13 cellular contexts compared by ENCODE assay signal in genomic region chr3:128080323-128080898, GRCh38. TPM values are rescaled to one million over a fixed set of nuclear protein-coding genes. Genes with fewer than 3 reads are reported as not detected.
DNase-seq lines count a peak whose midpoint lies in the region; ATAC-seq, FAIRE-seq and TF ChIP-seq lines count a peak whose summit lies in the region.
"Had no signal": no experiment of that assay in that cellular context is flagged by ENCODE, and none has a peak within 500 bp of the region (broad histone marks: within the 10 kb centered on the region; RNA-seq: fewer than 3 reads in every experiment).

No MANE protein-coding gene starts in this region.

- TF ChIP-seq CTCF in endodermal cell (conservative IDR thresholded peaks at IDR 0.05) (no peak), mucosa of descending colon (IDR thresholded peaks at IDR 0.05) (no peak)

- H3K4me3 Mint-ChIP-seq in endodermal cell: no peak overlapping the region
- H3K4me3 Mint-ChIP-seq: memory B cell had no signal

- FAIRE-seq in RCC 7860 (lab: Jason Lieb, UNC) (peak; percentile 99), GM12892 (lab: Jason Lieb, UNC) (no peak)
- FAIRE-seq: frontal cortex had no signal

- no peaks in the 10 kb centered on the region for H3K4me1 Mint-ChIP-seq in endodermal cell
- H3K4me1 Mint-ChIP-seq: memory B cell had no signal

- no peaks in the 10 kb centered on the region for H3K27me3 ChIP-seq in endodermal cell (ENCODE audit: control insufficient read depth, insufficient read depth, low read length, poor library complexity, severe bottlenecking)
- H3K27me3 ChIP-seq: tibial nerve had no signal

- H3K36me3 ChIP-seq in endodermal cell (ENCODE audit: control insufficient read depth, insufficient read depth, low read length) (peaks cover 38% of the 10 kb centered on the region), mucosa of descending colon (ENCODE audit: low read depth) (no peaks in the 10 kb centered on the region)

- H3K36me3 Mint-ChIP-seq in endodermal cell (ENCODE audit: low read depth): peaks cover 52% of the 10 kb centered on the region

- intact Hi-C loops in mucosa of descending colon (cut with DNase I, micrococcal nuclease): no loop called here

- ATAC-seq in HG03432 (IDR thresholded peaks at IDR 0.05; ENCODE audit: unreplicated experiment): no peak
- ATAC-seq in mucosa of descending colon: no peak

- DNase-seq in GM04503 (ENCODE audit: low read depth) (peak; percentile 72), RCC 7860 (ENCODE audit: low spot score) (peak; percentile 96), endodermal cell (peak; percentile 12), non-pigmented ciliary epithelial cell (ENCODE audit: low read depth) (peak; percentile 87), GM12892 (ENCODE audit: insufficient read length) (no peak), mucosa of descending colon (no peak)
- DNase-seq: amygdala, NCI-H1092 treated with DMSO at 0.1 percent for 48 hours, retina had no signal

- H3K27me3 Mint-ChIP-seq in endodermal cell (ENCODE audit: insufficient read depth): peaks cover 14% of the 10 kb centered on the region
- H3K27me3 Mint-ChIP-seq: memory B cell had no signal

- whole genome bisulfite sequencing in endodermal cell (ENCODE audit: insufficient coverage in 1 of 2, insufficient read length in 1 of 2), 2 experiments: 95% methylated on average over 5 to 6 of the region's 6 CpGs

- no peaks in the 10 kb centered on the region for H3K9me3 Mint-ChIP-seq in endodermal cell
- H3K9me3 Mint-ChIP-seq: memory B cell had no signal

- no peak overlapping the region for H3K27ac ChIP-seq in endodermal cell (ENCODE audit: low read depth, low read length)
- H3K27ac ChIP-seq: tibial nerve had no signal

- H3K4me1 ChIP-seq in endodermal cell (ENCODE audit: control insufficient read depth, insufficient read depth, low read length): peaks cover 3% of the 10 kb centered on the region
- peaks cover 24% of the 10 kb centered on the region for H3K4me1 ChIP-seq in mucosa of descending colon (ENCODE audit: low read depth)

- H3K27ac Mint-ChIP-seq in endodermal cell: no peak overlapping the region
- H3K27ac Mint-ChIP-seq: memory B cell had no signal

- H3K9ac ChIP-seq in endodermal cell (ENCODE audit: extremely low read depth, low read length, poor library complexity, severe bottlenecking): no peak overlapping the region

- H3K9me3 ChIP-seq in endodermal cell (ENCODE audit: control insufficient read depth, low read length) (no peaks in the 10 kb centered on the region), mucosa of descending colon (no peaks in the 10 kb centered on the region)
- H3K9me3 ChIP-seq: tibial nerve had no signal

- no peak overlapping the region for H3K4me3 ChIP-seq in endodermal cell (ENCODE audit: low read length)
- no peak overlapping the region for H3K4me3 ChIP-seq in mucosa of descending colon
- H3K4me3 ChIP-seq: tibial nerve had no signal

- no peak for TF ChIP-seq POLR2A in GM12892 (IDR thresholded peaks at IDR 0.05; ENCODE audit: low read depth, low read length)

RNA-seq across cellular contexts. Expression of gene SEC61A1, which starts 28.2 kb away (rescaled TPM):
- total RNA-seq in endodermal cell: 100 to 1,000 TPM; 152 to 174 TPM
- 127 TPM for polyA plus RNA-seq in endodermal cell (2013, experiment 1 of 2)
- 122 TPM for polyA plus RNA-seq in endodermal cell (2013, experiment 2 of 2)
- polyA plus RNA-seq in GM12892 (2012; ENCODE audit: missing spikeins): 53.7 TPM
- 100 to 1,000 TPM; 111 to 159 (median 116) TPM for total RNA-seq in mucosa of descending colon

RNA-seq across cellular contexts. Expression of gene RUVBL1, which starts 43.2 kb away (rescaled TPM):
- 10 to 100 TPM; 81.2 to 91.1 TPM for total RNA-seq in endodermal cell
- polyA plus RNA-seq in endodermal cell (2013, experiment 1 of 2): 95.6 TPM
- 92.5 TPM for polyA plus RNA-seq in endodermal cell (2013, experiment 2 of 2)
- polyA plus RNA-seq in GM12892 (2012; ENCODE audit: missing spikeins): 69.8 TPM
- 10 to 100 TPM; 12.1 to 19.0 (median 15.6) TPM for total RNA-seq in mucosa of descending colon

Comparison
In these comparisons a context has a peak if more than half of its experiments do, and no peak if none do; other contexts are left out.
1. DNase-seq: peak in GM04503 (single experiment), RCC 7860 (single experiment), endodermal cell (single experiment) and non-pigmented ciliary epithelial cell (single experiment); none in GM12892 (single experiment) and mucosa of descending colon (0 of 3).
2. RNA of gene RUVBL1, which starts 43.2 kb away (total RNA-seq): 81.2 to 91.1 TPM in endodermal cell; 12.1 to 19.0 TPM in mucosa of descending colon; every median in the first group is over 4 times any median in the second.